24 cellular contexts compared by ENCODE assay signal in the genomic region with DNA sequence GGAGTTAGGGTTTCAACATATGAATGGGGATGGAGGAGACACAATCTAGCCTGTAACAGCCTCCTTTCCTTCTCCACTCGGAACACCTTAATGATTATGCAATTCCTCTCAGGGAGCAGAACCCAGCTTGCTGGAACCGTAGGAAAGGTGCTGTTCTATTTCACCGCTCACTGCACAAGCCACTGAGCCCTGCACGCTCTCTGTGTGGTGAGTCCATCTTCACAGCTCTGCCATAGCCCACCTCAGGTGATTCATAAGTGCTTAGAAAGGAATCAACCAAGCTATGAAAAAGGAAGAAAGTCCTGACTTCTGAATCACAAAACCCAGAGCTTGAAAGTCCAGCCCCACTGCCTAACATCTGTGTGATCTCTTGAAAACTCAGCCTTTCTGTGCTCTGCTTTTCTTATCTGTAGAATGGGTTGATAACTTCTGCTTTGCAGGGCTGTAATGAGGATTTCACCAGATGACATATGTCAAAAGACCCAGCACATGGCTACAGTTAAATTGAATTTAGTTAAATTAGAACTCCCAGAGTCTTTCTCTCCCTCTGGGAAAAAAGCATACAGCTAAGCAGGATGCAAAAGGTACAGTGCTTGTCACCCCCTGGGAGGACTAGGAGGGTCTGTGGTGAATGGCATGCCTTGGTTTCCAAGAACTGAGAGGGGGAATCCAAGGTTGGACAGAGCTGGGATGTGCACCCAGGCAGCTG.
"Had no signal": no experiment of that assay in that cellular context is flagged by ENCODE, and none has a peak within 500 bp of the region (broad histone marks: within the 10 kb centered on the region; RNA-seq: fewer than 3 reads in every experiment).

No MANE protein-coding gene starts in this region.

- DNase-seq: colonic mucosa; effector memory CD4-positive, alpha-beta T cell; foreskin keratinocyte; heart right ventricle; kidney glomerular epithelial cell; natural killer cell; stimulated activated CD4-positive, alpha-beta T cell treated with anti-CD3 and anti-CD28 coated beads, Interleukin-12 subunit alpha, Interleukin-12 subunit beta, amount 100 ng/mL, for 4 hours; stimulated activated CD4-positive, alpha-beta T cell treated with anti-CD3 and anti-CD28 coated beads, Interleukin-1b, Interleukin-23, amount 100 ng/mL, for 48 hours; stimulated activated CD4-positive, alpha-beta T cell treated with anti-CD3 and anti-CD28 coated beads, Interleukin-4, amount 100 ng/mL, for 1 hour; stimulated activated CD8-positive, alpha-beta memory T cell treated with anti-CD3 and anti-CD28 coated beads, Interleukin-4, amount 100 ng/mL, for 48 hours; stimulated activated naive CD4-positive, alpha-beta T cell; stimulated activated naive CD8-positive, alpha-beta T cell treated with anti-CD3 and anti-CD28 coated beads, Interleukin-15, amount 100 ng/mL, for 72 hours; thyroid gland; trophoblast cell had no signal

- H3K4me1 ChIP-seq: colonic mucosa, esophagus muscularis mucosa, foreskin keratinocyte, gastroesophageal sphincter, heart right ventricle, pancreas, right atrium auricular region, suprapubic skin, thyroid gland, vagina had no signal

- H3K9me3 ChIP-seq: colonic mucosa, neutrophil, pancreas, right atrium auricular region, suprapubic skin, thyroid gland, vagina had no signal

- H3K27ac ChIP-seq: colonic mucosa, esophagus muscularis mucosa, foreskin keratinocyte, gastroesophageal sphincter, heart right ventricle, neutrophil, pancreas, right atrium auricular region, suprapubic skin, thyroid gland, vagina had no signal

- H3K4me2 ChIP-seq: smooth muscle cell had no signal

- H3K36me3 ChIP-seq: colonic mucosa, esophagus muscularis mucosa, gastroesophageal sphincter, heart right ventricle, neutrophil, pancreas, right atrium auricular region, suprapubic skin, thyroid gland, vagina had no signal

- ATAC-seq: foreskin keratinocyte; gastroesophageal sphincter; natural killer cell; pancreas; sciatic nerve; stimulated activated naive CD8-positive, alpha-beta T cell treated with anti-CD3 and anti-CD28 coated beads, Interleukin-15, amount 100 ng/mL, for 72 hours had no signal

- H3K27me3 ChIP-seq: colonic mucosa, foreskin keratinocyte, neutrophil, pancreas, right atrium auricular region, thyroid gland, vagina had no signal

- H3K4me3 ChIP-seq: colonic mucosa, esophagus muscularis mucosa, gastroesophageal sphincter, heart right ventricle, lung, pancreas, right atrium auricular region, smooth muscle cell, suprapubic skin, thyroid gland, vagina had no signal
